8 cellular contexts compared by ENCODE assay signal in the genomic region with DNA sequence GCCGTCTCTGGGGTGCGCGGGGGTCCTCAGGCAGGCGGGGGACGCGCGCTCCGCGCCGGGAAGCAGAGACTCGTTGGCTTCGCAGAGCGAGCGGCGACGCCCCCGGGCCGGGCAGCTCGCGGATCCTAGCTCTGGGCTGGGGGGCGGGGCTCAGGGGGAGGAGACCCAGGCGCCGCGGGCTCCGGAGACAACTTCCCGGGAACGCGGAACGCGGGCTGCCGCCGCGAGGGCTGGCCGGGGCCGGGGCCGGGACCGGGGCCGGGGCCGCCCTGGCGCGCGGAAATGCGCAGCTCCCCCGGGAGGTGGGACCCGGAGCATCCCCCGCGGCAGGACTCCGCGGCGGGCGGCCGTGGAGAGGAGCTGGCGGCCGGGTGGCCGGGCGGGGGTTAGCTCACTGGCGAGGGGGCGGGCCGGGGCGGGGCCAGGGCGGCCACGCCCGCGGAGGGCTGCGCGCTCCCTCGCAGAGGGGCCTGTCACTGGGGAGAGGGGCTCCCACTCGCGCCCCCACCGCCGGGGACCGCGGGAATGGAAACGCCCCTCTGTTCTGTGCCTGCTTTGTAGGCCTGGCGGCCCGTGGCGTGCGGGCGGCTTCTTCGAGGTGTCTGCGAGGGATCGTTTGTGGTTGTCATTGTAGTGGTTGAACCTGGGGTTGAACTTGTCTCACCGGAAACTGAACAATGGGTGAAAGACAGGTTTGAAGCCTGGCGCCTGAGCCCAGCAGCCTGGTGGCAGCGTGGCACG. TPM values are rescaled to one million over a fixed set of nuclear protein-coding genes. Genes with fewer than 3 reads are reported as not detected.
DNase-seq lines count a peak whose midpoint lies in the region; ATAC-seq and TF ChIP-seq lines count a peak whose summit lies in the region.

GAS7 (minus strand) TSS at position 98 of the 741 bp plus-strand sequence.

- H3K27me3 Mint-ChIP-seq in effector memory CD8-positive, alpha-beta T cell, result peaks cover 19 to 30% of the 10 kb centered on the region in 2 donors

- CTCF ChIA-PET in HEK293T (lab: Yijun Ruan, JAX), result interaction anchor here (2.2 kb wide), 1 partner anchor 10 kb away, joined by 6 read pairs; no protein-coding TSS in a partner anchor

- H3K27me3 ChIP-seq in DND-41 (ENCODE audit: insufficient read depth, low read length, poor library complexity) (no peaks in the 10 kb centered on the region), mucosa of rectum (ENCODE audit: control insufficient read depth in 2 of 2, insufficient read depth in 2 of 2, low read length in 2 of 2) (peaks cover 6 to 8% of the 10 kb centered on the region in 2 donors), testis (no peaks in the 10 kb centered on the region)

- DNase-seq in DND-41 (peak; percentile 90), HEK293T (ENCODE audit: extremely low spot score) (peak; percentile 68), testis (peak; percentile 75), NCI-H2107 (lab: John Stamatoyannopoulos, UW) (no peak)
- DNase-seq in activated CD4-positive, alpha-beta T cell treated with anti-CD3 and anti-CD28 coated beads for 48 hours, result peak; percentile 15
- peak; percentile 59 to 71 (median 69) for DNase-seq in effector memory CD8-positive, alpha-beta T cell

- TF ChIP-seq CTCF in DND-41 (IDR thresholded peaks at IDR 0.05; ENCODE audit: borderline replicate concordance, extremely low read depth, low read length, poor library complexity, severe bottlenecking) (peak; percentile 12), testis (IDR thresholded peaks at IDR 0.05) (no peak)

- H3K9me3 Mint-ChIP-seq in effector memory CD8-positive, alpha-beta T cell, result peaks cover 8 to 11% of the 10 kb centered on the region in 2 donors

- H3K9me3 ChIP-seq in DND-41 (ENCODE audit: insufficient read depth, low read length, severe bottlenecking), result peaks cover 9% of the 10 kb centered on the region
- no peaks in the 10 kb centered on the region for H3K9me3 ChIP-seq in mucosa of rectum (ENCODE audit: control insufficient read depth in 2 of 2, low read length in 2 of 2)
- no peaks in the 10 kb centered on the region for H3K9me3 ChIP-seq in testis

- intact Hi-C loops in testis (cut with DNase I; ENCODE audit: low total_unique reads), result no loop called here

- H3K4me3 Mint-ChIP-seq in effector memory CD8-positive, alpha-beta T cell, result peak within 1 kb of the TSS; percentile 51 to 67

- H3K27ac ChIP-seq in DND-41 (ENCODE audit: low read length) (peak within 1 kb of the TSS; percentile 58), mucosa of rectum (ENCODE audit: low read depth in 2 of 2, low read length in 2 of 2) (peak within 1 kb of the TSS in 1 of 2 donors; percentile 48), testis (peak within 1 kb of the TSS; percentile 9 to 56)

- POLR2A ChIA-PET in HEK293T (lab: Yijun Ruan, JAX), result interaction anchor here (1.3 kb wide), 1 partner anchor 16 kb away, joined by 3 read pairs; no protein-coding TSS in a partner anchor

- WGBS in testis, 2 donors, result 0 to 4% methylated on average over 5 to 20 of the region's 86 CpGs

- H3K4me1 ChIP-seq in DND-41 (ENCODE audit: insufficient read depth, low read length) (peaks cover 31% of the 10 kb centered on the region), mucosa of rectum (ENCODE audit: control insufficient read depth in 2 of 2, insufficient read depth in 2 of 2, low read length in 2 of 2) (no peaks in the 10 kb centered on the region), testis (no peaks in the 10 kb centered on the region)

- H3K4me3 ChIP-seq in DND-41 (ENCODE audit: low read depth in 1 of 2, low read length in 2 of 2) (peak within 1 kb of the TSS; percentile 47 to 76), mucosa of rectum (ENCODE audit: low read length in 2 of 2) (peak within 1 kb of the TSS; percentile 56 to 61), testis (peak within 1 kb of the TSS; percentile 67 to 79)

- H3K79me2 ChIP-seq in DND-41 (ENCODE audit: insufficient read depth, low read length), result peaks cover 33% of the 10 kb centered on the region

- ATAC-seq in DND-41 (ENCODE audit: insufficient read depth, low read depth), result peak; percentile 85
- ATAC-seq in effector memory CD8-positive, alpha-beta T cell (replicated peaks), result peak; percentile 90
- ATAC-seq in HG02973 (IDR thresholded peaks at IDR 0.05; ENCODE audit: unreplicated experiment), result no peak

- H3K27ac Mint-ChIP-seq in effector memory CD8-positive, alpha-beta T cell, result peak within 1 kb of the TSS in 1 of 2 donors; percentile 42

- TF ChIP-seq POLR2A in testis (IDR thresholded peaks at IDR 0.05), result no peak

- H3K4me2 ChIP-seq in DND-41 (ENCODE audit: insufficient read depth, low read length), result peak within 1 kb of the TSS; percentile 88

- H3K36me3 Mint-ChIP-seq in effector memory CD8-positive, alpha-beta T cell (ENCODE audit: insufficient read depth), result peaks cover 4% of the 10 kb centered on the region

- peaks cover 5 to 7% of the 10 kb centered on the region in 2 donors for H3K4me1 Mint-ChIP-seq in effector memory CD8-positive, alpha-beta T cell (ENCODE audit: low read depth in 2 of 2)

- peak within 1 kb of the TSS; percentile 72 for H2AFZ ChIP-seq in DND-41 (ENCODE audit: low read depth, low read length)

- H3K9ac ChIP-seq in DND-41 (ENCODE audit: low read depth, low read length) (peak within 1 kb of the TSS; percentile 83), mucosa of rectum (ENCODE audit: low read depth in 1 of 2, low read length in 2 of 2) (peak within 1 kb of the TSS; percentile 41 to 58)

- H3K36me3 ChIP-seq in DND-41 (ENCODE audit: insufficient read depth, low read length) (no peaks in the 10 kb centered on the region; the same call in 1 of the 2 replicates), mucosa of rectum (ENCODE audit: control insufficient read depth in 2 of 2, insufficient read depth in 2 of 2, low read length in 2 of 2) (no peaks in the 10 kb centered on the region), testis (ENCODE audit: low read depth, missing control alignments) (no peaks in the 10 kb centered on the region)

- H4K20me1 ChIP-seq in DND-41 (ENCODE audit: insufficient read depth, low read length), result peaks cover 16% of the 10 kb centered on the region

TF ChIP-seq in HEK293T, 16 proteins besides CTCF, POLR2A, EP300 and RAD21:
- TF ChIP-seq LEF1 (IDR thresholded peaks at IDR 0.05; ENCODE audit: borderline replicate concordance) (no peak), ZNF384 (IDR thresholded peaks at IDR 0.05) (no peak), HDGF (IDR thresholded peaks at IDR 0.05; ENCODE audit: borderline replicate concordance) (no peak), BHLHE40 (IDR thresholded peaks at IDR 0.05; ENCODE audit: borderline replicate concordance) (no peak), NFRKB (IDR thresholded peaks at IDR 0.05) (no peak)

RNA-seq across cellular contexts. Expression of gene GAS7, which starts in this region (rescaled TPM):
- 100 to 1,000 TPM; 152 to 184 TPM for total RNA-seq in testis
- 70.2 TPM for polyA plus RNA-seq in testis (ENCODE audit: insufficient read depth, low read depth, low replicate concordance)
